Comparison of ENCODE assay signal across 8 cellular contexts in the genomic region with DNA sequence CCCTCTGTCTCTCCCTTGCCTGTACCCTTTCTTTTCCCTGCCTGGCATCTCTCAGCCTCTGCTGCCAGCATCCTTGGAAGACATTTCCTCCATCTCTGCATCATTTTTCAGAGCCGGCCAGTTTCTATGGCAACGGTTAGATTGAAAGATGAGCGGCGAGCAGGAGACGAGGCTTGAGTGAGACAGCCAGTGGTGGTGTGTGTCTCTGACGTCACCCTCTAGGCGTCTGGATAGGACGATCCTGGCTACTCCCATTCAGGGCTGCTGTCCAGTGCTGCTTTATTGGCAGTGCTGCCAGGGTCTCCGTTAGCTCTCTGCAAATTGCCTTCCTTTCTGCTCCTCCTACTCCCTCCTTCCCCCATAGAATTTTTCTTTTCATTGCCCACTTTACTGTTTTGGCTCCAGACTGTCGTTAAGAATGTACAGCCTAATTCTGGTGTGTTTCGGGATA. TPM values are rescaled to one million over a fixed set of nuclear protein-coding genes. Genes with fewer than 3 reads are reported as not detected.
A peak's percentile ranks its signal among the peaks of the same experiment; 100 is the strongest.
DNase-seq lines count a peak whose midpoint lies in the region; ATAC-seq and TF ChIP-seq lines count a peak whose summit lies in the region.

No MANE protein-coding gene starts in this region.

- peak overlapping the region in 2 of 4 donors; percentile 37 to 43 for H3K27ac ChIP-seq in transverse colon

- in situ Hi-C loops in transverse colon (cut with MboI; ENCODE audit: low pct_ligation_motif_present in 1 of 4, low pct_unique_long_range_greater_than_20kb in 1 of 4, low sequenced_read_pairs in 3 of 4): no loop called here

- TF ChIP-seq POLR2A in transverse colon (IDR thresholded peaks at IDR 0.05): no peak

- TF ChIP-seq CTCF in transverse colon (IDR thresholded peaks at IDR 0.05): no peak

- DNase-seq in MG63: peak; percentile 13
- DNase-seq in cerebellar cortex (ENCODE audit: low spot score): peak; percentile 98
- DNase-seq in left kidney (ENCODE audit: low read depth, low spot score): peak; percentile 97
- peak; percentile 40 for DNase-seq in transverse colon
- no peak for DNase-seq in SIG-M5 (lab: John Stamatoyannopoulos, UW)
- DNase-seq in activated naive CD4-positive, alpha-beta T cell treated with anti-CD3 and anti-CD28 coated beads, Interleukin-2, amount 50 U/mL, for 16 hours: no peak
- no peak for DNase-seq in MV-4-11 (lab: John Stamatoyannopoulos, UW)

- ATAC-seq in HG02763 (IDR thresholded peaks at IDR 0.05; ENCODE audit: unreplicated experiment): no peak

- no peak for TF ChIP-seq EP300 in transverse colon (IDR thresholded peaks at IDR 0.05; ENCODE audit: low read depth)

- H3K27me3 ChIP-seq in MG63 (no peaks in the 10 kb centered on the region), transverse colon (no peaks in the 10 kb centered on the region)

- H3K9me3 ChIP-seq in MG63: no peaks in the 10 kb centered on the region
- H3K9me3 ChIP-seq in transverse colon: no peaks in the 10 kb centered on the region

- H3K4me3 ChIP-seq in MG63: no peak overlapping the region
- no peak overlapping the region for H3K4me3 ChIP-seq in transverse colon

- intact Hi-C loops in transverse colon (cut with DNase I; ENCODE audit: low total_unique reads): no loop called here

- H3K36me3 ChIP-seq in MG63: no peaks in the 10 kb centered on the region
- no peaks in the 10 kb centered on the region for H3K36me3 ChIP-seq in transverse colon

- peaks cover 11 to 52% (median 20%) of the 10 kb centered on the region in 4 donors for H3K4me1 ChIP-seq in transverse colon

- 55 to 57% methylated on average over 4 to 11 of the region's 11 CpGs for WGBS in transverse colon (ENCODE audit: low coverage in 1 of 2), 2 donors

RNA-seq across cellular contexts. Expression of a gene that starts 57.9 kb away (rescaled TPM):
- total RNA-seq in MG63 (2014; rRNA removed; shearing (Covaris generic); ENCODE audit: low replicate concordance): 7.1 and 8.2 TPM in 2 replicates
- 100 to 1,000 TPM in 3 of 4 donors, 10 to 100 TPM in 1; 91.7 to 247 (median 115) TPM for total RNA-seq in transverse colon

Comparison
In these comparisons a context has a peak if more than half of its experiments do, and no peak if none do; other contexts are left out.
1. DNase-seq: peak in MG63 (single experiment), cerebellar cortex (single experiment), left kidney (single experiment) and transverse colon (single experiment); none in SIG-M5 (single experiment), activated naive CD4-positive, alpha-beta T cell treated with anti-CD3 and anti-CD28 coated beads, Interleukin-2, amount 50 U/mL, for 16 hours (single experiment) and MV-4-11 (single experiment).
2. RNA of a gene that starts 57.9 kb away (total RNA-seq): 91.7 to 247 TPM in transverse colon; 7.1 to 8.2 TPM in MG63; every median in the first group is over 10 times any median in the second.